14 cellular contexts compared by ENCODE assay signal in genomic region chr4:185775792-185776555, GRCh38. TPM values are rescaled to one million over a fixed set of nuclear protein-coding genes. Genes with fewer than 3 reads are reported as not detected.
DNase-seq lines count a peak whose midpoint lies in the region; ATAC-seq, FAIRE-seq and TF ChIP-seq lines count a peak whose summit lies in the region.
"Had no signal": no experiment of that assay in that cellular context is flagged by ENCODE, and none has a peak within 500 bp of the region (broad histone marks: within the 10 kb centered on the region; RNA-seq: fewer than 3 reads in every experiment).

No MANE protein-coding gene starts in this region.

- H3K36me3 ChIP-seq in endocrine pancreas (ENCODE audit: control insufficient read depth, insufficient read depth, low read length) = no peaks in the 10 kb centered on the region
- H3K36me3 ChIP-seq in HepG2 (replicated peaks in 1 of 2; ENCODE audit: control insufficient read depth in 1 of 2, insufficient read depth in 2 of 2, low read length in 2 of 2) = peaks cover 0 to 1% of the 10 kb centered on the region in 2 experiments; a peak in 1 of 5 replicates
- H3K36me3 ChIP-seq in thoracic aorta = no peaks in the 10 kb centered on the region

- H3K27ac ChIP-seq in HepG2 (ENCODE audit: extremely low read length, insufficient read depth, low read length) = peak overlapping the region; percentile 96
- peak overlapping the region; percentile 71 to 74 for H3K27ac ChIP-seq in thoracic aorta

- no peak for ATAC-seq in HepG2
- no peak for ATAC-seq in thoracic aorta (ENCODE audit: insufficient number of reproducible peaks, low FRiP score, low read depth)
- ATAC-seq in HG03521 (IDR thresholded peaks at IDR 0.05; ENCODE audit: unreplicated experiment) = no peak
- ATAC-seq: activated T-cell treated with anti-CD3 and anti-CD28 coated beads, Interleukin-2, amount 50 U/mL, for 4 hours; esophagus mucosa had no signal

- peak overlapping the region; percentile 3 for H3K4me3 ChIP-seq in endocrine pancreas (ENCODE audit: control insufficient read depth, insufficient read depth, low read length)
- no peak overlapping the region; a peak in 1 of 6 replicates for H3K4me3 ChIP-seq in HepG2 (replicated peaks in 1 of 3; ENCODE audit: insufficient read depth in 1 of 3, low read depth in 2 of 3, low read length in 3 of 3)
- peak overlapping the region; percentile 72 for H3K4me3 ChIP-seq in thoracic aorta

- intact Hi-C loops in HepG2 (cut with micrococcal nuclease; ENCODE audit: unreplicated experiment) = loop anchor here (2.0 kb wide), 3 partner anchors 17 to 63 kb away; no protein-coding TSS in a partner anchor

- H2AFZ ChIP-seq in HepG2 (ENCODE audit: low read length) = no peak overlapping the region

- POLR2A ChIA-PET in HepG2 (lab: Yijun Ruan, JAX) = interaction anchor here (3.9 to 5.0 kb wide), 2 partner anchors 35 to 64 kb away, joined by 43 to 57 read pairs; partner anchors contain the start of gene SORBS2

- TF ChIP-seq EP300 in HepG2 (IDR thresholded peaks at IDR 0.05; ENCODE audit: low read depth in 2 of 2, low read length in 2 of 2) (no peak), HepG2 (CRISPR knock-in tag; IDR thresholded peaks at IDR 0.05; ENCODE audit: borderline replicate concordance) (no peak)

- no peaks in the 10 kb centered on the region for H4K20me1 ChIP-seq in HepG2 (ENCODE audit: insufficient read depth, low read length)

- H3K4me2 ChIP-seq in HepG2 (ENCODE audit: low read depth, low read length) = no peak overlapping the region

- in situ Hi-C loops in HepG2 (cut with HindIII; ENCODE audit: extremely low pct_ligation_motif_present, low pct_unique_long_range_greater_than_20kb) = no loop called here

- no peak overlapping the region for H3K9ac ChIP-seq in endocrine pancreas (ENCODE audit: control insufficient read depth, insufficient read depth, low read length)
- H3K9ac ChIP-seq in HepG2 (ENCODE audit: insufficient read depth, low read depth, low read length) = no peak overlapping the region

- H3K4me1 ChIP-seq in endocrine pancreas (ENCODE audit: control insufficient read depth, insufficient read depth, low read length) = peaks cover 13% of the 10 kb centered on the region
- peaks cover 71% of the 10 kb centered on the region for H3K4me1 ChIP-seq in HepG2 (ENCODE audit: insufficient read depth, low read length)
- peaks cover 8 to 44% of the 10 kb centered on the region in 2 donors for H3K4me1 ChIP-seq in thoracic aorta (ENCODE audit: control insufficient read depth in 1 of 2, low read depth in 2 of 2)

- H3K27me3 ChIP-seq in endocrine pancreas (ENCODE audit: control insufficient read depth, insufficient read depth, low read length) (no peaks in the 10 kb centered on the region), HepG2 (ENCODE audit: control insufficient read depth in 1 of 2, insufficient read depth in 2 of 2, low read length in 2 of 2) (no peaks in the 10 kb centered on the region), thoracic aorta (replicated peaks; ENCODE audit: insufficient read depth) (no peaks in the 10 kb centered on the region)

- DNase-seq in M059J (ENCODE audit: low read depth) (peak; percentile 22), HepG2 (ENCODE audit: low spot score) (no peak), thoracic aorta (ENCODE audit: low spot score) (no peak), SHP77 (lab: John Stamatoyannopoulos, UW) (no peak), NCI-H187 (lab: John Stamatoyannopoulos, UW) (no peak), hepatic stellate cell (ENCODE audit: low spot score) (no peak)
- DNase-seq: activated B cell treated with CpG ODN at 0.5 μM for 24 hours; activated T-cell treated with anti-CD3 and anti-CD28 coated beads, Interleukin-2, amount 50 U/mL, for 4 hours; CD4-positive, alpha-beta memory T cell; immature natural killer cell; NCI-H524 had no signal

- TF ChIP-seq RAD21 in HepG2 (CRISPR knock-in tag; IDR thresholded peaks at IDR 0.05) = no peak

- TF ChIP-seq POLR2A in HepG2 (IDR thresholded peaks at IDR 0.05; ENCODE audit: insufficient read depth in 1 of 2, low read depth in 2 of 2, low read length in 2 of 2) = no peak

- H3K9me3 ChIP-seq in endocrine pancreas (ENCODE audit: control insufficient read depth, low read length) (no peaks in the 10 kb centered on the region), HepG2 (ENCODE audit: low read length) (no peaks in the 10 kb centered on the region), thoracic aorta (no peaks in the 10 kb centered on the region)

- no peak for FAIRE-seq in HepG2 (lab: Jason Lieb, UNC)

- TF ChIP-seq CTCF in HepG2 (CRISPR knock-in tag; IDR thresholded peaks at IDR 0.05) (no peak), thoracic aorta (IDR thresholded peaks at IDR 0.05) (no peak)

- CTCF ChIA-PET in HepG2 (lab: Yijun Ruan, JAX; ENCODE audit: low intra/inter-chr PET ratio, low total read pairs) = no interaction called here

- peaks cover 23% of the 10 kb centered on the region for H3K79me2 ChIP-seq in HepG2 (ENCODE audit: insufficient read depth, low read length)

- WGBS in HepG2 (ENCODE audit: low lambda C conversion rate) = 86% methylated on average over 4 of the region's 4 CpGs

- no TSS peak for BruUV-seq in HepG2 (replicated peaks; lab: Mats Ljungman, UMichigan)

TF ChIP-seq in HepG2, 621 proteins besides CTCF, POLR2A, EP300 and RAD21 (continues in another document):
- no peak for TF ChIP-seq NFAT5 (CRISPR knock-in tag; IDR thresholded peaks at IDR 0.05)
- no peak for TF ChIP-seq ZNF773 (CRISPR knock-in tag; IDR thresholded peaks at IDR 0.05; ENCODE audit: borderline replicate concordance)
- TF ChIP-seq AGO2 (optimal IDR thresholded peaks at IDR 0.05; ENCODE audit: low read depth, low read length) = no peak

RNA-seq across cellular contexts. Expression of gene SORBS2, which starts 36.0 kb away (rescaled TPM):
- 0.52 and 3.6 TPM in 2 replicates for total RNA-seq in M059J (2014; rRNA removed; shearing (Covaris generic))
- 25.0 and 29.0 TPM in 2 replicates for total RNA-seq in HepG2 (2016; rRNA removed; fragmentation: Illumina TruSeq; extraction: Trizol)
- total RNA-seq in HepG2 (2016; cell fraction: cytosol; rRNA removed; fragmentation: Illumina TruSeq; extraction: Trizol; ENCODE audit: low read depth) = 7.2 and 7.3 TPM in 2 replicates
- total RNA-seq in HepG2 (2016; cell fraction: insoluble cytoplasmic fraction; rRNA removed; fragmentation: Illumina TruSeq; extraction: Trizol) = 26.0 and 26.2 TPM in 2 replicates
- 12.8 and 16.4 TPM in 2 replicates for total RNA-seq in HepG2 (2016; cell fraction: membrane; rRNA removed; fragmentation: Illumina TruSeq; extraction: Trizol)
- 62.8 and 62.9 TPM in 2 replicates for total RNA-seq in HepG2 (2016; cell fraction: nucleus; rRNA removed; fragmentation: Illumina TruSeq; extraction: Trizol)
- polyA plus RNA-seq in HepG2 (2011; rRNA removed) = 55.9 and 80.5 TPM in 2 replicates
- polyA plus RNA-seq in HepG2 (2011; cell fraction: cytosol; rRNA removed) = 38.4 and 48.7 TPM in 2 replicates
- polyA plus RNA-seq in HepG2 (2011; cell fraction: nucleus; rRNA removed) = 61.7 and 83.9 TPM in 2 replicates
- 34.7 and 45.4 TPM in 2 replicates for polyA plus RNA-seq in HepG2 (2012)
- 1.7 and 2.6 TPM in 2 replicates for polyA plus RNA-seq in HepG2 (2016; cell fraction: cytosol; fragmentation: Illumina TruSeq; extraction: Trizol; ENCODE audit: low read depth)
- 29.6 and 32.7 TPM in 2 replicates for polyA plus RNA-seq in HepG2 (2016; cell fraction: insoluble cytoplasmic fraction; fragmentation: Illumina TruSeq; extraction: Trizol; ENCODE audit: low read depth)
- polyA plus RNA-seq in HepG2 (2016; cell fraction: membrane; fragmentation: Illumina TruSeq; extraction: Trizol; ENCODE audit: low read depth) = 9.9 and 11.6 TPM in 2 replicates
- polyA plus RNA-seq in HepG2 (2016; cell fraction: nucleus; fragmentation: Illumina TruSeq; extraction: Trizol; ENCODE audit: insufficient read depth, low read depth) = 27.2 and 29.5 TPM in 2 replicates
- polyA minus RNA-seq in HepG2 (2011; rRNA and poly(A)+ RNA removed; ENCODE audit: low replicate concordance) = 11.3 and 137 TPM in 2 replicates
- 39.1 and 42.7 TPM in 2 replicates for polyA minus RNA-seq in HepG2 (2011; cell fraction: cytosol; rRNA and poly(A)+ RNA removed)
- polyA minus RNA-seq in HepG2 (2011; cell fraction: nucleus; rRNA and poly(A)+ RNA removed) = 166 and 180 TPM in 2 replicates
- total RNA-seq in thoracic aorta = 100 to 1,000 TPM; 268 to 443 TPM
- total RNA-seq: activated B cell treated with CpG ODN at 0.5 μM for 24 hours; CD4-positive, alpha-beta memory T cell had no signal
- polyA plus RNA-seq: CD4-positive, alpha-beta memory T cell had no signal

Comparison
In these comparisons a context has a peak if more than half of its experiments do, and no peak if none do; other contexts are left out.
1. H3K4me3 ChIP-seq: peak in endocrine pancreas (single experiment) and thoracic aorta (single experiment); none in HepG2 (0 of 3).
2. RNA of gene SORBS2, which starts 36.0 kb away (total RNA-seq): 268 to 443 TPM in thoracic aorta; 7.2 to 62.9 TPM in HepG2 and 0.52 to 3.6 TPM in M059J; every median in the first group is over 4 times any median in the second.